9 cellular contexts compared by ENCODE assay signal in genomic region chr2:131493199-131494018, GRCh38. TPM values are rescaled to one million over a fixed set of nuclear protein-coding genes. Genes with fewer than 3 reads are reported as not detected.
A peak's percentile ranks its signal among the peaks of the same experiment; 100 is the strongest.
DNase-seq lines count a peak whose midpoint lies in the region; ATAC-seq and TF ChIP-seq lines count a peak whose summit lies in the region.
"Had no signal": no experiment of that assay in that cellular context is flagged by ENCODE, and none has a peak within 500 bp of the region (broad histone marks: within the 10 kb centered on the region; RNA-seq: fewer than 3 reads in every experiment).

No MANE protein-coding gene starts in this region.

- TF ChIP-seq POLR2A in gastroesophageal sphincter (IDR thresholded peaks at IDR 0.05) = no peak

- peak overlapping the region; percentile 96 for H3K27ac Mint-ChIP-seq in activated T-cell treated with anti-CD3 and anti-CD28 coated beads, Interleukin-2, amount 50 U/mL, for 72 hours

- peak; percentile 24 to 25 for ATAC-seq in activated T-cell treated with anti-CD3 and anti-CD28 coated beads, Interleukin-2, amount 50 U/mL, for 72 hours (replicated peaks in 1 of 2)
- peak; percentile 3 for ATAC-seq in HG03060 (IDR thresholded peaks at IDR 0.05; ENCODE audit: low read depth, unreplicated experiment)
- no peak for ATAC-seq in gastroesophageal sphincter
- peak; percentile 33 to 56 (median 46) for ATAC-seq in psoas muscle

- H3K9me3 ChIP-seq in gastroesophageal sphincter (no peaks in the 10 kb centered on the region), psoas muscle (no peaks in the 10 kb centered on the region)

- 2 to 3% methylated on average over 8 to 15 of the region's 41 CpGs for WGBS in gastroesophageal sphincter (ENCODE audit: low coverage in 1 of 2), 2 donors
- WGBS in psoas muscle, 3 donors = 2 to 3% (median 2%) methylated on average over 40 to 41 of the region's 41 CpGs

- no peaks in the 10 kb centered on the region for H3K27me3 Mint-ChIP-seq in activated T-cell treated with anti-CD3 and anti-CD28 coated beads, Interleukin-2, amount 50 U/mL, for 72 hours (ENCODE audit: low read depth)

- TF ChIP-seq CTCF in gastroesophageal sphincter (IDR thresholded peaks at IDR 0.05) (no peak), psoas muscle (IDR thresholded peaks at IDR 0.05) (no peak)

- H3K4me1 ChIP-seq in gastroesophageal sphincter (peaks cover 0 to 39% (median 16%) of the 10 kb centered on the region in 3 donors), psoas muscle (peaks cover 5% of the 10 kb centered on the region)

- no peak for DNase-seq in activated T-cell treated with anti-CD3 and anti-CD28 coated beads, Interleukin-2, amount 50 U/mL, for 72 hours
- DNase-seq in activated T-cell treated with anti-CD3 and anti-CD28 coated beads, Interleukin-2, amount 50 U/mL, for 48 hours = no peak
- DNase-seq in SW480 (ENCODE audit: low spot score) (peak; percentile 7), psoas muscle (no peak), LoVo (ENCODE audit: low spot score) (no peak)
- DNase-seq in activated CD4-positive, alpha-beta T cell treated with anti-CD3 and anti-CD28 coated beads for 1 hour = no peak

- H3K4me3 Mint-ChIP-seq in activated T-cell treated with anti-CD3 and anti-CD28 coated beads, Interleukin-2, amount 50 U/mL, for 72 hours = peak overlapping the region; percentile 94 to 97

- H3K36me3 ChIP-seq in gastroesophageal sphincter (peaks cover 0 to 10% of the 10 kb centered on the region in 2 donors), psoas muscle (ENCODE audit: insufficient read depth in 1 of 2, low read depth in 1 of 2) (peaks cover 0 to 13% of the 10 kb centered on the region in 2 donors)

- H3K9me3 Mint-ChIP-seq in activated T-cell treated with anti-CD3 and anti-CD28 coated beads, Interleukin-2, amount 50 U/mL, for 72 hours = no peaks in the 10 kb centered on the region

- no peak for TF ChIP-seq EP300 in gastroesophageal sphincter (IDR thresholded peaks at IDR 0.05)

- H3K27me3 ChIP-seq in gastroesophageal sphincter = no peaks in the 10 kb centered on the region
- no peaks in the 10 kb centered on the region for H3K27me3 ChIP-seq in psoas muscle (ENCODE audit: insufficient read depth in 3 of 3, low read length in 2 of 3)

- peaks cover 5 to 15% of the 10 kb centered on the region in 2 donors for H3K36me3 Mint-ChIP-seq in activated T-cell treated with anti-CD3 and anti-CD28 coated beads, Interleukin-2, amount 50 U/mL, for 72 hours (ENCODE audit: insufficient read depth in 2 of 2)

- intact Hi-C loops in psoas muscle (cut with DNase I) = loop anchor here (10.0 kb wide), 1 partner anchor 181 kb away; no protein-coding TSS in a partner anchor

- peaks cover 65% of the 10 kb centered on the region for H3K4me1 Mint-ChIP-seq in activated T-cell treated with anti-CD3 and anti-CD28 coated beads, Interleukin-2, amount 50 U/mL, for 72 hours (ENCODE audit: low read depth)

- H3K27ac ChIP-seq in gastroesophageal sphincter = peak overlapping the region; percentile 44 to 93 (median 88)
- H3K27ac ChIP-seq in psoas muscle = peak overlapping the region; percentile 84

- H3K4me3 ChIP-seq in gastroesophageal sphincter (peak overlapping the region; percentile 76 to 93), psoas muscle (peak overlapping the region; percentile 90)

RNA-seq across cellular contexts. Expression of gene MZT2A, which starts 1.2 kb away (rescaled TPM):
- 100 to 1,000 TPM; 158 to 178 TPM for total RNA-seq in activated T-cell treated with anti-CD3 and anti-CD28 coated beads, Interleukin-2, amount 50 U/mL, for 72 hours
- total RNA-seq in gastroesophageal sphincter (100 to 1,000 TPM in 2 of 4 donors, 10 to 100 TPM in 2; 62.3 to 112 (median 89.2) TPM), psoas muscle (10 to 100 TPM; 30.8 to 46.5 (median 33.3) TPM)
- polyA plus RNA-seq in psoas muscle = 10 to 100 TPM; 22.1 to 41.4 (median 34.8) TPM

RNA-seq across cellular contexts. Expression of gene TUBA3D, which starts 17.5 kb away (rescaled TPM):
- not detected for total RNA-seq in activated T-cell treated with anti-CD3 and anti-CD28 coated beads, Interleukin-2, amount 50 U/mL, for 72 hours
- total RNA-seq in gastroesophageal sphincter (not detected), psoas muscle (not detected)
- polyA plus RNA-seq in psoas muscle = under 1 TPM; 0.13 to 0.75 (median 0.23) TPM
- total RNA-seq: renal cortical epithelial cell had no signal

RNA-seq across cellular contexts. Expression of gene CCDC74A, which starts 34.3 kb away (rescaled TPM):
- total RNA-seq in activated T-cell treated with anti-CD3 and anti-CD28 coated beads, Interleukin-2, amount 50 U/mL, for 72 hours = 1 to 10 TPM; 2.1 to 4.3 TPM
- 10 to 100 TPM in 1 of 4 donors, 1 to 10 TPM in 3; 4.4 to 10.5 (median 8.2) TPM for total RNA-seq in gastroesophageal sphincter
- under 1 TPM in 1 of 4 donors, not detected in 3; 0.51 TPM for total RNA-seq in psoas muscle
- polyA plus RNA-seq in psoas muscle = under 1 TPM; 0.16 to 0.18 (median 0.18) TPM
